In the genomic region with DNA sequence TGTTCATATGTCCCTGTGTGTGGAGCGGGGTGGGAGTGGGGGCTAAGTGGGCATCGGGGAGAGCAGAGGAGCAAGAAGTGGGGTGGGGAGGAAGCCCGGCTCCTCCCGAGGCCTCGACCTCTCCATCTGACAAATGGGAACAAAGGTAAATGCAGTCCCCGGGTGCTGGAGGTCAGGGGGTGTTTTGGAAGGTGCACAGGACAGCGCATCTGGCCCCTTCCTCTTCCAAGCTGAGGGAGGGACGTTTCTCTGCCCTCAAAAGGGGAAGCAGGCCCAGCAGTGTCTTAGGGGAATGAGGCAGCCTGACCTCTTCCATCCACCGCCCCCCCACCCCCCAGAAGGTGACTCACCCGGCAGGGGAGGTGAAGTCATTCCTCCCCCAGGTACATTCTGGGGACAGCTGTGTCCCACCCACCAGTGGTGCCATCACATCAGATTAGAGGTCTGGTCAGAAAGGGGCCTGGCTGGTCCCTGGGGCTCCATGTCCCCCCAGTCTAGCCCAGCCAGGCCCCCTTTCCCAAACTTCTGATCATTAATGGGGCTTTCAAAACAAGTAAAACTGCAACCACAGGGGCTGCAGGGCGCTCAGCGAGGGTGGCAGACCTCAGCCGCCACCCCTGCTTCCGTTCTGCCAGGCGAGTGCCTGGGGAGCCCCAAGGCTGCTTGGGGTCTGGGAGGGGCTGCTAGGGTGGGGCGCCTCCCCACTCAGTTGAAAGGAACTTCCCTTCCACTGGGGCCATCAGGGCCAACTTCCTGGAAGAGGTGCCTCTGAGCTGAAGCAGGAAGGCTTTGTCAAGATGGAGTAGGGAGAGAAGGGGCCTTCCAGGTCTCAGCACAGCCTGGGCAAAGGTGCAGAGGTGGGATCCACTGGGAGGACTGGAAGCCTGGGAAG, we compare ENCODE assay signal across 9 cellular contexts. TPM values are rescaled to one million over a fixed set of nuclear protein-coding genes. Genes with fewer than 3 reads are reported as not detected.
DNase-seq lines count a peak whose midpoint lies in the region; ATAC-seq and TF ChIP-seq lines count a peak whose summit lies in the region.
"Had no signal": no experiment of that assay in that cellular context is flagged by ENCODE, and none has a peak within 500 bp of the region (broad histone marks: within the 10 kb centered on the region; RNA-seq: fewer than 3 reads in every experiment).

No MANE protein-coding gene starts in this region.

- peak overlapping the region; percentile 98 for H3K27ac Mint-ChIP-seq in activated CD4-positive, alpha-beta T cell treated with anti-CD3 and anti-CD28 coated beads, Interleukin-2, amount 10 ng/mL, durations not matched to agents 24 days and 14 days
- no peak overlapping the region for H3K27ac Mint-ChIP-seq in Caco-2 (ENCODE audit: unreplicated experiment)

- H3K9me3 ChIP-seq in Caco-2, result no peaks in the 10 kb centered on the region
- no peaks in the 10 kb centered on the region for H3K9me3 ChIP-seq in tibial artery
- H3K9me3 ChIP-seq in MG63, result no peaks in the 10 kb centered on the region

- no peak overlapping the region for H3K4me3 ChIP-seq in Caco-2 (ENCODE audit: low read depth, low read length)
- H3K4me3 ChIP-seq in tibial artery, result no peak overlapping the region
- H3K4me3 ChIP-seq in MG63, result no peak overlapping the region

- H3K36me3 ChIP-seq in Caco-2 (ENCODE audit: control insufficient read depth, insufficient read depth, low read length) (no peaks in the 10 kb centered on the region), tibial artery (peaks cover 0 to 7% (median 7%) of the 10 kb centered on the region in 3 donors), MG63 (no peaks in the 10 kb centered on the region)

- H3K4me3 Mint-ChIP-seq in activated CD4-positive, alpha-beta T cell treated with anti-CD3 and anti-CD28 coated beads, Interleukin-2, amount 10 ng/mL, durations not matched to agents 24 days and 14 days, result peak overlapping the region; percentile 83
- H3K4me3 Mint-ChIP-seq in Caco-2 (ENCODE audit: unreplicated experiment), result no peak overlapping the region

- POLR2A ChIA-PET in Caco-2 (lab: Charles Lee), result no interaction called here

- intact Hi-C loops in activated CD4-positive, alpha-beta T cell treated with anti-CD3 and anti-CD28 coated beads, Interleukin-2, amount 10 ng/mL, durations not matched to agents 24 days and 14 days (cut with micrococcal nuclease), result loop anchor here (1.0 kb wide), 3 partner anchors 8 to 25 kb away; partner anchors contain the start of gene BRAT1
- intact Hi-C loops in Caco-2 (cut with micrococcal nuclease; ENCODE audit: unreplicated experiment) (no loop called here), tibial artery (cut with DNase I; ENCODE audit: low total_unique reads) (no loop called here)

- BruUV-seq in Caco-2 (replicated peaks; lab: Mats Ljungman, UMichigan), result no TSS peak

- H3K9me3 Mint-ChIP-seq in activated CD4-positive, alpha-beta T cell treated with anti-CD3 and anti-CD28 coated beads, Interleukin-2, amount 10 ng/mL, durations not matched to agents 24 days and 14 days, result no peaks in the 10 kb centered on the region
- no peaks in the 10 kb centered on the region for H3K9me3 Mint-ChIP-seq in Caco-2 (ENCODE audit: unreplicated experiment)

- DNase-seq in Kasumi-1 (lab: John Stamatoyannopoulos, UW), result peak; percentile 57 to 63
- peak; percentile 90 for DNase-seq in activated CD4-positive, alpha-beta T cell treated with anti-CD3 and anti-CD28 coated beads, Interleukin-2, amount 10 ng/mL, durations not matched to agents 24 days and 14 days
- DNase-seq in effector CD8-positive, alpha-beta T cell (lab: John Stamatoyannopoulos, UW), result peak; percentile 66
- peak; percentile 54 for DNase-seq in retina
- DNase-seq in Caco-2, result no peak
- DNase-seq in tibial artery, result no peak
- no peak for DNase-seq in MG63

- peaks cover 42% of the 10 kb centered on the region for H3K4me1 Mint-ChIP-seq in activated CD4-positive, alpha-beta T cell treated with anti-CD3 and anti-CD28 coated beads, Interleukin-2, amount 10 ng/mL, durations not matched to agents 24 days and 14 days
- peaks cover 12% of the 10 kb centered on the region for H3K4me1 Mint-ChIP-seq in Caco-2 (ENCODE audit: low read depth, unreplicated experiment)

- no peak overlapping the region for H3K27ac ChIP-seq in tibial artery

- H3K27me3 Mint-ChIP-seq in activated CD4-positive, alpha-beta T cell treated with anti-CD3 and anti-CD28 coated beads, Interleukin-2, amount 10 ng/mL, durations not matched to agents 24 days and 14 days, result no peaks in the 10 kb centered on the region
- H3K27me3 Mint-ChIP-seq in Caco-2 (ENCODE audit: insufficient read depth, unreplicated experiment), result no peaks in the 10 kb centered on the region

- H3K4me1 ChIP-seq in Caco-2 (peaks cover 55% of the 10 kb centered on the region), tibial artery (peaks cover 0 to 39% (median 17%) of the 10 kb centered on the region in 4 donors)

- H3K36me3 Mint-ChIP-seq in activated CD4-positive, alpha-beta T cell treated with anti-CD3 and anti-CD28 coated beads, Interleukin-2, amount 10 ng/mL, durations not matched to agents 24 days and 14 days (ENCODE audit: low read depth), result peaks cover 18% of the 10 kb centered on the region
- H3K36me3 Mint-ChIP-seq in Caco-2 (ENCODE audit: insufficient read depth, unreplicated experiment), result no peaks in the 10 kb centered on the region

- TF ChIP-seq CTCF in Caco-2 (IDR thresholded peaks at IDR 0.05; ENCODE audit: insufficient read depth in 1 of 2, low read depth in 1 of 2, low read length in 1 of 2, severe bottlenecking in 1 of 2, unreplicated experiment in 1 of 2), result no peak
- no peak for TF ChIP-seq CTCF in tibial artery (IDR thresholded peaks at IDR 0.05)

- CTCF ChIA-PET in Caco-2 (lab: Charles Lee), result no interaction called here

- H3K27me3 ChIP-seq in Caco-2 (replicated peaks; ENCODE audit: control insufficient read depth, insufficient read depth, low read length) (no peaks in the 10 kb centered on the region), tibial artery (peaks cover 0 to 55% of the 10 kb centered on the region in 2 donors), MG63 (no peaks in the 10 kb centered on the region)

- peak; percentile 43 for ATAC-seq in GM18861 (IDR thresholded peaks at IDR 0.05; ENCODE audit: unreplicated experiment)

RNA-seq across cellular contexts. Expression of gene LFNG, which starts 10.7 kb away (rescaled TPM):
- 33.9 and 34.2 TPM in 2 replicates for total RNA-seq in activated CD4-positive, alpha-beta T cell treated with anti-CD3 and anti-CD28 coated beads, Interleukin-2, amount 10 ng/mL, durations not matched to agents 24 days and 14 days
- 4.5 and 5.1 TPM in 2 replicates for total RNA-seq in Caco-2 (2022)
- total RNA-seq in MG63 (2014; rRNA removed; shearing (Covaris generic); ENCODE audit: low replicate concordance), result 2.9 and 6.0 TPM in 2 replicates

RNA-seq across cellular contexts. Expression of gene BRAT1, which starts 25.0 kb away (rescaled TPM):
- 39.5 and 40.9 TPM in 2 replicates for total RNA-seq in activated CD4-positive, alpha-beta T cell treated with anti-CD3 and anti-CD28 coated beads, Interleukin-2, amount 10 ng/mL, durations not matched to agents 24 days and 14 days
- 33.2 and 33.5 TPM in 2 replicates for total RNA-seq in Caco-2 (2022)
- 43.2 and 59.7 TPM in 2 replicates for total RNA-seq in MG63 (2014; rRNA removed; shearing (Covaris generic); ENCODE audit: low replicate concordance)

RNA-seq across cellular contexts. Expression of gene IQCE, which starts 28.5 kb away (rescaled TPM):
- total RNA-seq in activated CD4-positive, alpha-beta T cell treated with anti-CD3 and anti-CD28 coated beads, Interleukin-2, amount 10 ng/mL, durations not matched to agents 24 days and 14 days, result 11.7 and 12.3 TPM in 2 replicates
- total RNA-seq in Caco-2 (2022), result 13.4 and 18.7 TPM in 2 replicates
- 8.6 and 18.2 TPM in 2 replicates for total RNA-seq in MG63 (2014; rRNA removed; shearing (Covaris generic); ENCODE audit: low replicate concordance)

RNA-seq across cellular contexts. Expression of gene GRIFIN, which starts 54.1 kb away (rescaled TPM):
- total RNA-seq in activated CD4-positive, alpha-beta T cell treated with anti-CD3 and anti-CD28 coated beads, Interleukin-2, amount 10 ng/mL, durations not matched to agents 24 days and 14 days, result not detected in 2 replicates
- not detected in 2 replicates for total RNA-seq in Caco-2 (2022)
- total RNA-seq in MG63 (2014; rRNA removed; shearing (Covaris generic); ENCODE audit: low replicate concordance), result not detected in 2 replicates
- total RNA-seq: myocyte had no signal

Comparison
In these comparisons a context has a peak if more than half of its experiments do, and no peak if none do; other contexts are left out.
1. DNase-seq: peak in Kasumi-1 (2 of 2), activated CD4-positive, alpha-beta T cell treated with anti-CD3 and anti-CD28 coated beads, Interleukin-2, amount 10 ng/mL, durations not matched to agents 24 days and 14 days (single experiment), effector CD8-positive, alpha-beta T cell (single experiment) and retina (single experiment); none in Caco-2 (0 of 2), tibial artery (0 of 2) and MG63 (single experiment).